ENCODE assay signal across 8 cellular contexts in the genomic region with DNA sequence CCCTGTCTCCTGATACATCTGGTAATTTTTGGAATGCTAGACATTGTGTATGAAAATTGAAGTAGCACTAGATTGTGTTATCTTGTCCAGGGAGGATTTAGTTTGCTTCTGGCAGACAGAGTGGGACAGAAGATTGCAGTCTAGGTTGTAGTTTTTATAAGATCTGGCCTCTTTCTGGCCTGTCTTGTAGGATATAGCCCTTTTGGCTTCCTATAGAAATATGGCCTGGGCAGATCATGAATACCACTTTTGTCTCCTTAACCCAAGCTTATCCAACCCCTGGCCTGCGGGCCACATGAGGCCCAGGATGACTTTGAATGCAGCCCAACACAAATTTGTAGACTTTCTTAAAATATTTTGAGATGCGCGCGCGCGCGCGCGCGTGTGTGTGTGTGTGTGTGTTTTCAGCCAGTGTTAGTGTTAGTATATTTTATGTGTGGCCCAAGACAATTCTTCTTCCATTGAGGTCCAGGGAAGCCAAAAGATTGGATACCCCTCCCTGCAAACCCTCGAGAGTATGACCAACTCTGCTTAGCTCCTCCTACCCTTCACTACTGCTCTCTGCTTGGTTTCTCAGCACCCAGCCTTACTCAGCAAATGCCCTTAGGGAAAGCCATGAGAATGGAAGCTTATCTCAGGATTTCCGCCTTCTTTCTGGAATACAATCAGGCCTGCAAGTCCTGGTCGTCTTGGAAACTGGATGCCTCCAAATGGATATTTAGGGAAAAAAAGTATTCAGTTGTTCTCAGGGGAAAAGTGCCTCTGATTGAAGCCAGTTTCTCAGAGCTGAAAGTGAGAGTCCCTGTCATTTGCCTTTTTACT. TPM values are rescaled to one million over a fixed set of nuclear protein-coding genes. Genes with fewer than 3 reads are reported as not detected.
DNase-seq lines count a peak whose midpoint lies in the region; ATAC-seq and TF ChIP-seq lines count a peak whose summit lies in the region.

No MANE protein-coding gene starts in this region.

- H3K4me3 ChIP-seq in MG63: no peak overlapping the region
- no peak overlapping the region for H3K4me3 ChIP-seq in neutrophil (ENCODE audit: low read depth in 1 of 2, low read length in 1 of 2)

- H3K36me3 ChIP-seq in MG63 (peaks cover 16% of the 10 kb centered on the region), neutrophil (no peaks in the 10 kb centered on the region)

- no peak for TF ChIP-seq CTCF in neutrophil (IDR thresholded peaks at IDR 0.05)
- TF ChIP-seq CTCF in GM10248 (IDR thresholded peaks at IDR 0.05; ENCODE audit: control extremely low read depth, extremely low read depth, low read depth, missing control alignments): no peak

- no peaks in the 10 kb centered on the region for H3K27me3 ChIP-seq in MG63
- no peaks in the 10 kb centered on the region for H3K27me3 ChIP-seq in neutrophil

- CTCF ChIA-PET in GM10248 (lab: Yijun Ruan, JAX): interaction anchor here (0.7 to 2.4 kb wide), 4 partner anchors 11 to 37 kb away, joined by 3 to 12 read pairs (median 3); no protein-coding TSS in a partner anchor

- H3K27ac ChIP-seq in neutrophil: peak overlapping the region; percentile 48

- peak; percentile 34 for ATAC-seq in GM18868 (IDR thresholded peaks at IDR 0.05; ENCODE audit: unreplicated experiment)

- H3K9me3 ChIP-seq in MG63 (no peaks in the 10 kb centered on the region), neutrophil (no peaks in the 10 kb centered on the region)

- DNase-seq in MG63: peak; percentile 52
- peak; percentile 70 for DNase-seq in dermis blood vessel endothelial cell
- no peak for DNase-seq in NCI-H510A treated with DMSO at 0.1 percent for 48 hours (lab: John Stamatoyannopoulos, UW)
- DNase-seq in hippocampal formation (lab: John Stamatoyannopoulos, UW): no peak
- DNase-seq in NCI-H1048 (lab: John Stamatoyannopoulos, UW): no peak
- no peak for DNase-seq in GM10248 (ENCODE audit: extremely low spot score)

- H3K4me1 ChIP-seq in neutrophil (ENCODE audit: control insufficient read depth in 1 of 2, insufficient read depth in 1 of 2, low read depth in 1 of 2, low read length in 1 of 2): peaks cover 43 to 59% of the 10 kb centered on the region in 2 experiments

- POLR2A ChIA-PET in GM10248 (lab: Yijun Ruan, JAX): interaction anchor here (0.9 kb wide), 1 partner anchor 15 kb away, joined by 3 read pairs; no protein-coding TSS in a partner anchor

RNA-seq across cellular contexts. Expression of a gene that starts 26.6 kb away (rescaled TPM):
- total RNA-seq in MG63 (2014; rRNA removed; shearing (Covaris generic); ENCODE audit: low replicate concordance): 9.6 and 10.4 TPM in 2 replicates
- 2.0 and 3.4 TPM in 2 replicates for total RNA-seq in dermis blood vessel endothelial cell

Comparison
In these comparisons a context has a peak if more than half of its experiments do, and no peak if none do; other contexts are left out.
1. DNase-seq: peak in MG63 (single experiment) and dermis blood vessel endothelial cell (single experiment); none in NCI-H510A treated with DMSO at 0.1 percent for 48 hours (single experiment), hippocampal formation (0 of 2), NCI-H1048 (single experiment) and GM10248 (single experiment).